ENCODE assay signal across 8 cellular contexts in the genomic region with DNA sequence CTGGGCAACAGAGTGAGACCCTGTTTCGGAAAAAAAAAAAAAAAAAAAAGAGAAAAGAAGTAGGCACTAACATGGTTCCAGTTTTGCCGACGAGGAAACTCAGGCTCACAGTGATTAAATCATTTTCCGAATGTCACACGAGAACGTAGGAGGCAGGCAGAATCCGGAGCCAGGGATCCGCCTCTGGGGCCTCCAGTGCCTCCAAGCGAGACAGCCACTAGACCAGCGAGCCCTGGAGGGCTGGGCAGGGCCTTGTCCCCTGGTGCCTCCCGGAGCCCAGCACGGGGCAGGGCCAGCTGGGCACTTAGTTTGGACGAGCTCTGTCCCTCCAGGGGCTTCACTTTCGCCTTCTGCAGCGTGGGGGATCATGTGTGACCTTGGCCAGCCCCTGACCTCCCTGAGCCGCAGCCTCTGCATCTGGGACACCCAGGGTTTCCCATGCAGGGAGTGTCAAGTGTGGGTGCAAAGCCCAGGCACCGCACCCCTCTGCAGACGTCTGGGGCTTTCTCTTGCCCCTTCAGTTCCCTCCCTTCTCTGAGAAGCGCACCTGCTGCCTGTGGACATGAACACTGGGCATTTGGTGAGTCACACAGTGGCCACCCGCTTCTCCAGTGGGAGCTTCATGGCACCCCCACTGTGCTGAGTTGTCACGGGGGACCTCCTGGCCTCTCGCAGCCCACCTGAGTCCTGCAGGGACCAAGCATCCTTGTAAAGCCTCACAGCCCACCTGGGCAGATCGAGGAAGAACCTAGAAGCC.
A peak's percentile ranks its signal among the peaks of the same experiment; 100 is the strongest.
DNase-seq lines count a peak whose midpoint lies in the region; ATAC-seq, FAIRE-seq and TF ChIP-seq lines count a peak whose summit lies in the region.

No MANE protein-coding gene starts in this region.

- peak overlapping the region in 1 of 2 donors; percentile 38 for H3K27ac Mint-ChIP-seq in stimulated activated naive CD8-positive, alpha-beta T cell treated with anti-CD3 and anti-CD28 coated beads, Interleukin-15, amount 100 ng/mL, for 72 hours

- H3K9me3 Mint-ChIP-seq in stimulated activated naive CD8-positive, alpha-beta T cell treated with anti-CD3 and anti-CD28 coated beads, Interleukin-15, amount 100 ng/mL, for 72 hours: no peaks in the 10 kb centered on the region

- DNase-seq in DMS53 (lab: John Stamatoyannopoulos, UW): peak; percentile 76
- no peak for DNase-seq in DMS53 treated with DMSO at 0.1 percent for 48 hours (lab: John Stamatoyannopoulos, UW; ENCODE audit: unreplicated experiment)
- DNase-seq in head of caudate nucleus: peak in 26 of 42 donors; percentile 27 to 79 (median 52)
- DNase-seq in stimulated activated naive CD8-positive, alpha-beta T cell treated with anti-CD3 and anti-CD28 coated beads, Interleukin-15, amount 100 ng/mL, for 72 hours: no peak
- DNase-seq in urothelium cell line (ENCODE audit: low spot score): no peak

- peak overlapping the region; percentile 22 to 60 for H3K4me3 Mint-ChIP-seq in stimulated activated naive CD8-positive, alpha-beta T cell treated with anti-CD3 and anti-CD28 coated beads, Interleukin-15, amount 100 ng/mL, for 72 hours

- intact Hi-C loops in head of caudate nucleus (cut with DNase I): no loop called here

- ATAC-seq in SK-N-SH treated with all-trans-retinoic acid at 6 μM for 48 hours: peak; percentile 4
- ATAC-seq in stimulated activated naive CD8-positive, alpha-beta T cell treated with anti-CD3 and anti-CD28 coated beads, Interleukin-15, amount 100 ng/mL, for 72 hours: no peak
- ATAC-seq in GM18858 (IDR thresholded peaks at IDR 0.05; ENCODE audit: unreplicated experiment): no peak
- no peak for ATAC-seq in GM21717 (IDR thresholded peaks at IDR 0.05; ENCODE audit: unreplicated experiment)

- FAIRE-seq in urothelium cell line (lab: Jason Lieb, UNC): no peak

- H3K4me1 Mint-ChIP-seq in stimulated activated naive CD8-positive, alpha-beta T cell treated with anti-CD3 and anti-CD28 coated beads, Interleukin-15, amount 100 ng/mL, for 72 hours: peaks cover 76% of the 10 kb centered on the region

- peaks cover 23% of the 10 kb centered on the region for H3K27me3 Mint-ChIP-seq in stimulated activated naive CD8-positive, alpha-beta T cell treated with anti-CD3 and anti-CD28 coated beads, Interleukin-15, amount 100 ng/mL, for 72 hours

TF ChIP-seq in SK-N-SH treated with all-trans-retinoic acid at 6 μM for 48 hours, 23 proteins besides CTCF, POLR2A, EP300 and RAD21:
- TF ChIP-seq ARNTL (CRISPR knock-in tag; IDR thresholded peaks at IDR 0.05; ENCODE audit: borderline replicate concordance, low read depth) (no peak), ZNF565 (CRISPR knock-in tag; conservative IDR thresholded peaks at IDR 0.05; ENCODE audit: low read depth) (no peak), SNAI2 (CRISPR knock-in tag; IDR thresholded peaks at IDR 0.05) (no peak), OSR1 (CRISPR knock-in tag; IDR thresholded peaks at IDR 0.05) (no peak), GLIS3 (CRISPR knock-in tag; IDR thresholded peaks at IDR 0.05) (no peak), PPARA (CRISPR knock-in tag; IDR thresholded peaks at IDR 0.05; ENCODE audit: borderline replicate concordance) (no peak), TSHZ2 (CRISPR knock-in tag; IDR thresholded peaks at IDR 0.05) (no peak), ZNF70 (CRISPR knock-in tag; IDR thresholded peaks at IDR 0.05) (no peak)
- TF ChIP-seq, protein P1, sequence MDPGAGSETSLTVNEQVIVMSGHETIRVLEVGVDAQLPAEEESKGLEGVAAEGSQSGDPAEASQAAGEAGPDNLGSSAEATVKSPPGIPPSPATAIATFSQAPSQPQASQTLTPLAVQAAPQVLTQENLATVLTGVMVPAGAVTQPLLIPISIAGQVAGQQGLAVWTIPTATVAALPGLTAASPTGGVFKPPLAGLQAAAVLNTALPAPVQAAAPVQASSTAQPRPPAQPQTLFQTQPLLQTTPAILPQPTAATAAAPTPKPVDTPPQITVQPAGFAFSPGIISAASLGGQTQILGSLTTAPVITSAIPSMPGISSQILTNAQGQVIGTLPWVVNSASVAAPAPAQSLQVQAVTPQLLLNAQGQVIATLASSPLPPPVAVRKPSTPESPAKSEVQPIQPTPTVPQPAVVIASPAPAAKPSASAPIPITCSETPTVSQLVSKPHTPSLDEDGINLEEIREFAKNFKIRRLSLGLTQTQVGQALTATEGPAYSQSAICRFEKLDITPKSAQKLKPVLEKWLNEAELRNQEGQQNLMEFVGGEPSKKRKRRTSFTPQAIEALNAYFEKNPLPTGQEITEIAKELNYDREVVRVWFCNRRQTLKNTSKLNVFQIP (CRISPR knock-in tag; IDR thresholded peaks at IDR 0.05; ENCODE audit: borderline replicate concordance, low read depth): no peak

Comparison
In these comparisons a context has a peak if more than half of its experiments do, and no peak if none do; other contexts are left out.
1. DNase-seq: peak in DMS53 (single experiment) and head of caudate nucleus (26 of 42); none in DMS53 treated with DMSO at 0.1 percent for 48 hours (single experiment), stimulated activated naive CD8-positive, alpha-beta T cell treated with anti-CD3 and anti-CD28 coated beads, Interleukin-15, amount 100 ng/mL, for 72 hours (0 of 2) and urothelium cell line (single experiment).